ENCODE assay signal across 10 cellular contexts in the genomic region with DNA sequence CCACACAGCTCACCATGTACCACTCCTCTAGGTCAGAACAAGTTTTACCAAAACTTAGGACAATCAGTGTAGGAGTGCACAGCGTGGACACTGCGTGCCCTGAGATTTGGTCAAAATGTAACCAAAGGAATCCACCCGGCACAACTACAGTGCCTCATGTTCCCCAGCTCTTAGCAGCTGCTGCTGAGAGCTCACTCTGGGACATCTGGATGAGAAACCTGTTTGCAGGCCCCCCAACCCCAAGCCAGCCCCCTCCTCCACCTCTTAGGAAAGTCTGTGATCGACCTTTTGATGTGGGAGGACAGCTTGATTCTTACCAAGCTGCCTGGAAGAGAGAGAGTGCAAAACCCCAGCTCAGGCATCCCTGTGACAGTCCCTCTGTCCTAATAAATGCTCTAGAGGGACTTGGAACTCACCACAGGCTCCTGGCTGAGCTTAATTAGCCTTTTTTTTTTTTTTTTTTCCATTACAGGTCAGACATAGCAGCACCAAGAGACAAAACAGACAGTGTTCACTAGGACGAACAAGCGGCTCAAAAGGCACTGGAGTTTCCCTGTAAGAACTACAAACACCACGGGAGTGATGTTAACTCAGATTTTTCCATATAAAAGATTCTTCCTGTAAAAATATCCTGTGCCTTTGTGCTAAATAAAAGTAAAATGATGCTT.
A peak's percentile ranks its signal among the peaks of the same experiment; 100 is the strongest.
DNase-seq lines count a peak whose midpoint lies in the region; ATAC-seq and TF ChIP-seq lines count a peak whose summit lies in the region.
"Had no signal": no experiment of that assay in that cellular context is flagged by ENCODE, and none has a peak within 500 bp of the region (broad histone marks: within the 10 kb centered on the region; RNA-seq: fewer than 3 reads in every experiment).

No MANE protein-coding gene starts in this region.

- DNase-seq in BE2C (no peak), RWPE1 (ENCODE audit: low spot score) (peak; percentile 15), fibroblast of the aortic adventitia (ENCODE audit: low read depth) (no peak), NCI-H2029 treated with DMSO at 0.1 percent for 48 hours (lab: John Stamatoyannopoulos, UW) (no peak), AG20443 (ENCODE audit: low spot score) (no peak), NCI-H524 (lab: John Stamatoyannopoulos, UW) (no peak)
- DNase-seq: activated naive CD4-positive, alpha-beta T cell; PC-9 had no signal

- H3K4me1 ChIP-seq in BE2C (no peaks in the 10 kb centered on the region), neuron (ENCODE audit: insufficient read depth, low read length) (peaks cover 36% of the 10 kb centered on the region)

- peak overlapping the region; percentile 27 for H2AFZ ChIP-seq in neuron (ENCODE audit: low read depth, low read length)
- H2AFZ ChIP-seq: PC-9 had no signal

- POLR2A ChIA-PET in RWPE1 (lab: Yijun Ruan, JAX; ENCODE audit: low non-redundant PET): interaction anchor here (0.7 to 1.8 kb wide), 6 partner anchors 41 to 557 kb away, joined by 3 to 8 read pairs (median 5); a partner anchor contains a TSS

- peak overlapping the region; percentile 98 for H3K27ac ChIP-seq in RWPE1
- H3K27ac ChIP-seq: PC-9 had no signal

- H3K4me3 ChIP-seq in BE2C (ENCODE audit: low read depth, low read length): peak overlapping the region; percentile 76
- peak overlapping the region; percentile 80 for H3K4me3 ChIP-seq in fibroblast of the aortic adventitia (ENCODE audit: low read depth, low read length)
- H3K4me3 ChIP-seq in neuron (ENCODE audit: low read length): peak overlapping the region; percentile 62
- H3K4me3 ChIP-seq: PC-9 had no signal

- no peak for ATAC-seq in HG02852 (IDR thresholded peaks at IDR 0.05; ENCODE audit: unreplicated experiment)

- TF ChIP-seq CTCF in BE2C (IDR thresholded peaks at IDR 0.05; ENCODE audit: low read depth, low read length) (no peak), RWPE1 (conservative IDR thresholded peaks at IDR 0.05; ENCODE audit: low read depth) (no peak), fibroblast of the aortic adventitia (IDR thresholded peaks at IDR 0.05; ENCODE audit: insufficient read depth, low read length) (no peak)

- no peaks in the 10 kb centered on the region for H3K9me3 ChIP-seq in BE2C
- no peaks in the 10 kb centered on the region for H3K9me3 ChIP-seq in neuron (ENCODE audit: low read length)

- CTCF ChIA-PET in RWPE1 (lab: Yijun Ruan, JAX): interaction anchor here (0.6 to 1.0 kb wide), 3 partner anchors 45 to 150 kb away, joined by 3 to 4 read pairs (median 4); no protein-coding TSS in a partner anchor

- H3K36me3 ChIP-seq in BE2C: no peaks in the 10 kb centered on the region
- H3K36me3 ChIP-seq in neuron (ENCODE audit: insufficient read depth, low read length): no peaks in the 10 kb centered on the region

- H3K27me3 ChIP-seq in BE2C: no peaks in the 10 kb centered on the region
- H3K27me3 ChIP-seq in neuron (ENCODE audit: insufficient read depth, low read length): no peaks in the 10 kb centered on the region
